ENCODE assay signal across 17 cellular contexts in genomic region chr13:28306325-28306724, GRCh38.
A peak's percentile ranks its signal among the peaks of the same experiment; 100 is the strongest.
DNase-seq lines count a peak whose midpoint lies in the region; ATAC-seq, FAIRE-seq and TF ChIP-seq lines count a peak whose summit lies in the region.
"Had no signal": no experiment of that assay in that cellular context is flagged by ENCODE, and none has a peak within 500 bp of the region (broad histone marks: within the 10 kb centered on the region; RNA-seq: fewer than 3 reads in every experiment).

No MANE protein-coding gene starts in this region.

- H3K36me3 ChIP-seq in BLaER1 (peaks cover 74% of the 10 kb centered on the region), K562 (ENCODE audit: control insufficient read depth, insufficient read depth, low read length) (no peaks in the 10 kb centered on the region)

- H4K8ac ChIP-seq in H9 (replicated peaks; ENCODE audit: insufficient read length, low read depth, low read length) = no peak overlapping the region

- BruUV-seq in K562 (replicated peaks; lab: Mats Ljungman, UMichigan) = no TSS peak

- no peak for TF ChIP-seq EP300 in K562 (IDR thresholded peaks at IDR 0.05; ENCODE audit: low read length)

- H3K4me2 ChIP-seq in BLaER1 (peak overlapping the region; percentile 60), H9 (ENCODE audit: insufficient read depth, insufficient read length, low read length) (no peak overlapping the region), K562 (ENCODE audit: insufficient read depth, low read length) (peak overlapping the region; percentile 32; the same call in 1 of the 2 replicates)

- in situ Hi-C loops in K562 (cut with MboI) = no loop called here

- WGBS in H9 (ENCODE audit: extremely low coverage, insufficient read length, low lambda C conversion rate) = no CpG with 5 or more reads among the region's 10 CpGs
- 30% methylated on average over 8 of the region's 10 CpGs for WGBS in K562 (ENCODE audit: insufficient coverage, low coverage, missing lambda C conversion rate)

- H2BK15ac ChIP-seq in H9 (ENCODE audit: low read depth, low read length) = no peak overlapping the region

- H4K20me1 ChIP-seq in BLaER1 = no peaks in the 10 kb centered on the region
- H4K20me1 ChIP-seq in H9 (ENCODE audit: control insufficient read depth, insufficient read depth, insufficient read length) = no peaks in the 10 kb centered on the region
- no peaks in the 10 kb centered on the region for H4K20me1 ChIP-seq in K562 (replicated peaks; ENCODE audit: control insufficient read depth, insufficient read depth, low read length)

- no peak for TF ChIP-seq RAD21 in K562 (CRISPR knock-in tag; conservative IDR thresholded peaks at IDR 0.05 in 1 of 2, IDR thresholded peaks at IDR 0.05 in 1 of 2)

- peaks cover 19 to 42% (median 35%) of the 10 kb centered on the region in 3 experiments; a peak in 6 of 7 replicates for H3K36me3 Mint-ChIP-seq in H9 (ENCODE audit: insufficient read depth in 1 of 3, low read depth in 3 of 3)
- H3K36me3 Mint-ChIP-seq in activated naive CD4-positive, alpha-beta T cell treated with anti-CD3 and anti-CD28 coated beads for 36 hours (ENCODE audit: low read depth) = peaks cover 3% of the 10 kb centered on the region
- H3K36me3 Mint-ChIP-seq: CD4-positive, alpha-beta memory T cell had no signal

- no peak overlapping the region for H3K14ac ChIP-seq in H9 (ENCODE audit: insufficient read depth, low read length)

- H3K27ac Mint-ChIP-seq in H9 = peak overlapping the region in 2 of 3 experiments; percentile 9 to 60; a peak in 1 of 7 replicates
- H3K27ac Mint-ChIP-seq in activated naive CD4-positive, alpha-beta T cell treated with anti-CD3 and anti-CD28 coated beads for 36 hours = no peak overlapping the region
- H3K27ac Mint-ChIP-seq: B cell; CD4-positive, alpha-beta memory T cell had no signal

- H3K9me1 ChIP-seq in K562 (ENCODE audit: control insufficient read depth, insufficient read depth, low read length) = no peaks in the 10 kb centered on the region

- no peak overlapping the region for H2BK120ac ChIP-seq in H9 (ENCODE audit: low read depth, low read length, poor library complexity, severe bottlenecking)

- H3K4me3 ChIP-seq in BLaER1 = no peak overlapping the region
- no peak overlapping the region for H3K4me3 ChIP-seq in K562

- H2BK20ac ChIP-seq in H9 (ENCODE audit: low read depth, low read length, poor library complexity, severe bottlenecking) = no peak overlapping the region

- H3K18ac ChIP-seq in H9 (ENCODE audit: insufficient read length, low read depth, low read length) = no peak overlapping the region

- intact Hi-C loops in K562 (cut with micrococcal nuclease) = no loop called here
- intact Hi-C loops in activated naive CD4-positive, alpha-beta T cell treated with anti-CD3 and anti-CD28 coated beads for 36 hours (cut with micrococcal nuclease) = no loop called here

- no peak for TF ChIP-seq POLR2A in K562 (conservative IDR thresholded peaks at IDR 0.05)

- H3K9me3 Mint-ChIP-seq in H9 = no peaks in the 10 kb centered on the region; a peak in 1 of 5 replicates
- H3K9me3 Mint-ChIP-seq in activated naive CD4-positive, alpha-beta T cell treated with anti-CD3 and anti-CD28 coated beads for 36 hours = no peaks in the 10 kb centered on the region
- H3K9me3 Mint-ChIP-seq: CD4-positive, alpha-beta memory T cell had no signal

- no peak overlapping the region for H2BK5ac ChIP-seq in H9 (ENCODE audit: insufficient read length, low read length)

- H3K23me2 ChIP-seq in H9 (ENCODE audit: insufficient read length, low read depth, low read length, poor library complexity, severe bottlenecking) = no peaks in the 10 kb centered on the region

- H2BK12ac ChIP-seq in H9 (ENCODE audit: insufficient read length, low read depth, low read length) = no peak overlapping the region

- POLR2A ChIA-PET in K562 (lab: Yijun Ruan, JAX) = interaction anchor here (0.5 to 0.6 kb wide), 4 partner anchors 8 to 388 kb away, joined by 3 to 4 read pairs (median 4); no protein-coding TSS in a partner anchor

- H3K9me3 ChIP-seq in BLaER1 (no peaks in the 10 kb centered on the region), H9 (ENCODE audit: control insufficient read depth, low read depth, low read length) (no peaks in the 10 kb centered on the region), K562 (replicated peaks; ENCODE audit: control insufficient read depth, insufficient read depth, low read depth, low read length) (no peaks in the 10 kb centered on the region)

- no peak overlapping the region for H4K91ac ChIP-seq in H9 (ENCODE audit: insufficient read length, low read depth, low read length)

- H3K56ac ChIP-seq in H9 (ENCODE audit: insufficient read length, low read depth, low read length) = no peak overlapping the region

- FAIRE-seq in K562 (lab: Jason Lieb, UNC) = no peak
- FAIRE-seq: GM12892 had no signal

- no peak overlapping the region for H2AK5ac ChIP-seq in H9 (ENCODE audit: insufficient read length, low read length)

- H3K4me1 Mint-ChIP-seq in H9 = peaks cover 46 to 53% of the 10 kb centered on the region in 2 experiments
- H3K4me1 Mint-ChIP-seq in activated naive CD4-positive, alpha-beta T cell treated with anti-CD3 and anti-CD28 coated beads for 36 hours (ENCODE audit: low read depth) = peaks cover 9% of the 10 kb centered on the region
- H3K4me1 Mint-ChIP-seq: B cell had no signal

- no peak overlapping the region for H3K23ac ChIP-seq in H9 (ENCODE audit: insufficient read length, low read depth, low read length)

- H3K4me3 Mint-ChIP-seq in H9 = no peak overlapping the region
- no peak overlapping the region for H3K4me3 Mint-ChIP-seq in activated naive CD4-positive, alpha-beta T cell treated with anti-CD3 and anti-CD28 coated beads for 36 hours
- H3K4me3 Mint-ChIP-seq: B cell; CD4-positive, alpha-beta memory T cell had no signal

- H3T11ph ChIP-seq in H9 (ENCODE audit: low read length) = no peak overlapping the region

- H3K79me2 ChIP-seq in H9 (ENCODE audit: insufficient read depth, low read length) = no peaks in the 10 kb centered on the region
- no peaks in the 10 kb centered on the region for H3K79me2 ChIP-seq in K562 (ENCODE audit: control insufficient read depth, insufficient read depth, low read length)

- CTCF ChIA-PET in K562 (lab: Yijun Ruan, JAX; ENCODE audit: low intra/inter-chr PET ratio) = no interaction called here
- CTCF ChIA-PET in activated naive CD4-positive, alpha-beta T cell treated with anti-CD3 and anti-CD28 coated beads for 36 hours (lab: Charles Lee) = no interaction called here

- no peaks in the 10 kb centered on the region for H3K79me1 ChIP-seq in H9 (ENCODE audit: insufficient read depth, low read depth, low read length, poor library complexity, severe bottlenecking)

- H4K5ac ChIP-seq in H9 (ENCODE audit: insufficient read length, low read depth, low read length) = no peak overlapping the region

- DNase-seq in H9 = no peak
- DNase-seq in MV-4-11 (lab: John Stamatoyannopoulos, UW) = peak; percentile 22
- no peak for DNase-seq in K562 (ENCODE audit: extremely low read depth in 1 of 4, low spot score in 3 of 4)
- no peak for DNase-seq in activated naive CD4-positive, alpha-beta T cell treated with anti-CD3 and anti-CD28 coated beads for 36 hours
- DNase-seq in SW480 (ENCODE audit: low spot score) = no peak
- DNase-seq: CD4-positive, alpha-beta memory T cell; DMS153; DMS79; GDM1; GOT3; H7 had no signal

- TF ChIP-seq CTCF in H9 (conservative IDR thresholded peaks at IDR 0.05) = no peak
- TF ChIP-seq CTCF in K562 (IDR thresholded peaks at IDR 0.05 in 2 of 3, conservative IDR thresholded peaks at IDR 0.05 in 1 of 3; ENCODE audit: insufficient read depth in 2 of 3, low read depth in 1 of 3, low read length in 3 of 3) = no peak

- H3K27me3 ChIP-seq in BLaER1 (no peaks in the 10 kb centered on the region), H9 (ENCODE audit: insufficient read depth, low read length) (no peaks in the 10 kb centered on the region), K562 (ENCODE audit: control insufficient read depth in 2 of 2, insufficient read depth in 2 of 2, low read length in 2 of 2) (peaks cover 4 to 11% of the 10 kb centered on the region in 2 experiments; a peak in 3 of 5 replicates)

- H3K27ac ChIP-seq in BLaER1 (no peak overlapping the region; the same call in 1 of the 2 replicates), H9 (ENCODE audit: insufficient read length, low read depth, low read length) (no peak overlapping the region), K562 (ENCODE audit: extremely low read depth, low read depth, low read length) (no peak overlapping the region)
- H3K27ac ChIP-seq: C4-2B, HL-60 had no signal

- H3K9ac ChIP-seq in BLaER1 (no peak overlapping the region), H9 (ENCODE audit: extremely low read depth, insufficient read length, low read length) (no peak overlapping the region), K562 (ENCODE audit: insufficient read depth in 1 of 2, low read depth in 2 of 2, low read length in 2 of 2) (no peak overlapping the region)

- H3K4me1 ChIP-seq in BLaER1 (peaks cover 31% of the 10 kb centered on the region), H9 (ENCODE audit: insufficient read depth, low read length) (peaks cover 5% of the 10 kb centered on the region; the same call in 1 of the 2 replicates), K562 (replicated peaks in 1 of 2; ENCODE audit: control insufficient read depth in 2 of 2, insufficient read depth in 2 of 2, low read length in 2 of 2) (no peaks in the 10 kb centered on the region; a peak in 1 of 5 replicates)

- H3K4ac ChIP-seq in H9 (ENCODE audit: low read depth, low read length) = no peak overlapping the region

- H3K27me3 Mint-ChIP-seq in H9 (ENCODE audit: low read depth) = no peaks in the 10 kb centered on the region; the same call in 1 of the 2 replicates
- H3K27me3 Mint-ChIP-seq in activated naive CD4-positive, alpha-beta T cell treated with anti-CD3 and anti-CD28 coated beads for 36 hours (ENCODE audit: low read depth) = no peaks in the 10 kb centered on the region
- H3K27me3 Mint-ChIP-seq: B cell had no signal

- H2AFZ ChIP-seq in H9 (ENCODE audit: low read length) (no peak overlapping the region), K562 (ENCODE audit: low read depth, low read length) (no peak overlapping the region; the same call in 1 of the 2 replicates)

- ATAC-seq in K562 (no peak), HG02759 (IDR thresholded peaks at IDR 0.05; ENCODE audit: unreplicated experiment) (no peak)

TF ChIP-seq in K562, 482 proteins besides CTCF, POLR2A, EP300 and RAD21 (continues in another document):
- TF ChIP-seq SRSF9 (IDR thresholded peaks at IDR 0.05; ENCODE audit: borderline replicate concordance, low read depth, low read length) (no peak), PCBP1 (IDR thresholded peaks at IDR 0.05; ENCODE audit: low read depth, low read length, poor library complexity, severe bottlenecking) (no peak), ZBTB12 (CRISPR knock-in tag; IDR thresholded peaks at IDR 0.05) (no peak)
